ENCODE assay signal across 8 cellular contexts in the genomic region with DNA sequence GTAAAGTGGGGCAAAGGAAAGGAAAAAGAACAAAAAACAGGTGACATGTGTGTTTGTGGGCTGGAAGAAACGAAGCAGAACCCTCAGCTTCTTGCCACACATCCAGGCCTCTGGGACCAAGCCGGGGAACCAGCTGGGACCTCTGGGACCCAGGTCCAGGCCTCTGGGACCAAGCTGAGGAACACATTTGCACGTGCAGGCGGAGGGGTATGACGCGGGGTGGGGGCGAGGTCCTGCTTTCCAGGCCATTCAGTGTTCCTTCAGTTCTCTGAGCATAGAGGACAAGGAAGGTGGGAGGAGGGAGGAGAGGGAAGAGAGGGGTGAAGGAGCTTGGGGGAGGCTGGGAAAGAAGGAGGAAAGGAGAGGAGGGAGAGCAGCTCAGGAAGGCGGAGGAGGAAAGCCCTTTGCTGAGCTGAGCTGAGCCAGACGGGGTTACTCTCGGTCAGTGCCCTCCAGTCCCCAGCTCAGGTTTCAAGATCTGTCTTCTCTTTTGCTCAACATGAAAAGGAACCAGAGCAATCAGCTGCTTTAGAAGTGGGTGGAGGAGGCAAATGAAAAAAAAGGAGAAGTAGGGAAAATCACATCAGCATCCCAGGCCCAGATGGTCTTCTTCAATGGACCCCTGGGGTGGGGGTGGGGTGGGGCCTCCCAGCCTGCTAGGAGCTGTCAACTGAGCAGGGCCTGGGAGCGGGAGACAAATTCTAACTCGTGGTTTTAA. TPM values are rescaled to one million over a fixed set of nuclear protein-coding genes. Genes with fewer than 3 reads are reported as not detected.
DNase-seq lines count a peak whose midpoint lies in the region; ATAC-seq lines count a peak whose summit lies in the region.

No MANE protein-coding gene starts in this region.

- peak overlapping the region; percentile 44 for H3K9ac ChIP-seq in skeletal muscle satellite cell (ENCODE audit: low read depth, low read length)

- H3K4me1 Mint-ChIP-seq in activated naive CD8-positive, alpha-beta T cell treated with anti-CD3 and anti-CD28 coated beads, Interleukin-2, amount 50 U/mL, for 24 hours = peaks cover 8% of the 10 kb centered on the region

- H3K4me3 ChIP-seq in skeletal muscle satellite cell (ENCODE audit: low read length) = no peak overlapping the region

- no peaks in the 10 kb centered on the region for H3K27me3 Mint-ChIP-seq in activated naive CD8-positive, alpha-beta T cell treated with anti-CD3 and anti-CD28 coated beads, Interleukin-2, amount 50 U/mL, for 24 hours

- no peaks in the 10 kb centered on the region for H3K36me3 Mint-ChIP-seq in activated naive CD8-positive, alpha-beta T cell treated with anti-CD3 and anti-CD28 coated beads, Interleukin-2, amount 50 U/mL, for 24 hours (ENCODE audit: low read depth)

- no peak overlapping the region for H3K4me3 Mint-ChIP-seq in activated naive CD8-positive, alpha-beta T cell treated with anti-CD3 and anti-CD28 coated beads, Interleukin-2, amount 50 U/mL, for 24 hours

- H3K27ac Mint-ChIP-seq in activated naive CD8-positive, alpha-beta T cell treated with anti-CD3 and anti-CD28 coated beads, Interleukin-2, amount 50 U/mL, for 24 hours = no peak overlapping the region

- H3K9me3 ChIP-seq in skeletal muscle satellite cell (replicated peaks; ENCODE audit: low read length) = no peaks in the 10 kb centered on the region

- peaks cover 75% of the 10 kb centered on the region for H3K4me1 ChIP-seq in skeletal muscle satellite cell (ENCODE audit: control insufficient read depth, insufficient read depth, low read length)

- no peaks in the 10 kb centered on the region for H3K27me3 ChIP-seq in skeletal muscle satellite cell (ENCODE audit: control insufficient read depth, insufficient read depth, low read length)

- H3K4me2 ChIP-seq in skeletal muscle satellite cell (ENCODE audit: low read length) = peak overlapping the region; percentile 21

- DNase-seq in NCI-H2107 treated with DMSO at 0.1 percent for 48 hours (lab: John Stamatoyannopoulos, UW; ENCODE audit: unreplicated experiment) (peak; percentile 78), amygdala (lab: John Stamatoyannopoulos, UW) (peak in 32 of 56 donors; percentile 5 to 54 (median 26)), hippocampal formation (lab: John Stamatoyannopoulos, UW) (peak; percentile 32 to 51)
- no peak for DNase-seq in activated naive CD8-positive, alpha-beta T cell treated with anti-CD3 and anti-CD28 coated beads, Interleukin-2, amount 50 U/mL, for 24 hours

- ATAC-seq in GM18858 (IDR thresholded peaks at IDR 0.05; ENCODE audit: unreplicated experiment) (peak; percentile 97), HG02840 (IDR thresholded peaks at IDR 0.05; ENCODE audit: low FRiP score, unreplicated experiment) (peak; percentile 85), GM19324 (IDR thresholded peaks at IDR 0.05; ENCODE audit: low FRiP score, unreplicated experiment) (no peak)
- no peak for ATAC-seq in activated naive CD8-positive, alpha-beta T cell treated with anti-CD3 and anti-CD28 coated beads, Interleukin-2, amount 50 U/mL, for 24 hours

- H3K9me3 Mint-ChIP-seq in activated naive CD8-positive, alpha-beta T cell treated with anti-CD3 and anti-CD28 coated beads, Interleukin-2, amount 50 U/mL, for 24 hours = no peaks in the 10 kb centered on the region

- no peaks in the 10 kb centered on the region for H3K36me3 ChIP-seq in skeletal muscle satellite cell (ENCODE audit: insufficient read depth, low read length)

RNA-seq across cellular contexts. Expression of a gene that starts 59.1 kb away (rescaled TPM):
- 41.9 and 107 TPM in 2 replicates for total RNA-seq in skeletal muscle satellite cell (2012; rRNA removed)

Comparison
In these comparisons a context has a peak if more than half of its experiments do, and no peak if none do; other contexts are left out.
1. ATAC-seq: peak in GM18858 (single experiment) and HG02840 (single experiment); none in GM19324 (single experiment) and activated naive CD8-positive, alpha-beta T cell treated with anti-CD3 and anti-CD28 coated beads, Interleukin-2, amount 50 U/mL, for 24 hours (single experiment).